8 cellular contexts compared by ENCODE assay signal in the genomic region with DNA sequence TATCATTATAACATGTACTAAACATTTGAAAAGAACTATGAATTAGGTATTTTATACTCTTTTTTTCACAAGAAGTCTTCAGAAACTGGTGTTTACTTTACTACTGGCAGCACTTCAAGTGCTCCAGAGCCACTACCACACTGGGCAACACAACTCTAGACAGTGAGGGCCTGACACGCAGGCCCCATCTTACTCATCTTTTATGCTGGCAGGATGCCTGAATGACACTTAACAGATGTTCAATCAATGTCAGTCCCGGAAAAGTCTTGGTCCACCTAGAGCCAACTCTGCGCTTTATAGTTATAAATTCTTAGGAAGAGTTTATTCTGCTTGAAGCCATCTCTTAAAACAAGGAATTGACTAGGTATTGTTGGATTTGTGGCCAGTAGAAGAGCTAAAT. TPM values are rescaled to one million over a fixed set of nuclear protein-coding genes. Genes with fewer than 3 reads are reported as not detected.
DNase-seq lines count a peak whose midpoint lies in the region; ATAC-seq and TF ChIP-seq lines count a peak whose summit lies in the region.

No MANE protein-coding gene starts in this region.

- POLR2A ChIA-PET in CD8-positive, alpha-beta T cell (lab: Charles Lee), result interaction anchor here (0.8 to 1.5 kb wide), 5 partner anchors 9 to 35 kb away, joined by 3 to 4 read pairs (median 3); no protein-coding TSS in a partner anchor

- peak overlapping the region; percentile 91 for H3K27ac Mint-ChIP-seq in CD8-positive, alpha-beta T cell
- H3K27ac Mint-ChIP-seq in activated T-helper 17 cell treated with anti-CD3 and anti-CD28 coated beads, Interleukin-2, amount 50 U/mL, for 72 hours, result peak overlapping the region; percentile 95

- no peak overlapping the region for H3K4me3 ChIP-seq in CD8-positive, alpha-beta T cell (ENCODE audit: low read depth, low read length)

- H3K27me3 Mint-ChIP-seq in CD8-positive, alpha-beta T cell (ENCODE audit: low read depth), result no peaks in the 10 kb centered on the region
- no peaks in the 10 kb centered on the region for H3K27me3 Mint-ChIP-seq in activated T-helper 17 cell treated with anti-CD3 and anti-CD28 coated beads, Interleukin-2, amount 50 U/mL, for 72 hours

- intact Hi-C loops in CD8-positive, alpha-beta T cell (cut with DNase I, micrococcal nuclease), result loop anchor here in 1 of 2 experiments (2.0 kb wide), 1 partner anchor 76 kb away; no protein-coding TSS in a partner anchor

- CTCF ChIA-PET in CD8-positive, alpha-beta T cell (lab: Charles Lee), result interaction anchor here (1.1 to 22.2 kb wide), 11 partner anchors 10 to 145 kb away, joined by 3 to 289 read pairs (median 3); no protein-coding TSS in a partner anchor

- no peaks in the 10 kb centered on the region for H3K36me3 ChIP-seq in CD8-positive, alpha-beta T cell (ENCODE audit: insufficient read depth, low read length)

- no peak for TF ChIP-seq CTCF in CD8-positive, alpha-beta T cell (IDR thresholded peaks at IDR 0.05)

- H3K27me3 ChIP-seq in CD8-positive, alpha-beta T cell (ENCODE audit: insufficient read depth, low read length), result no peaks in the 10 kb centered on the region
- no peaks in the 10 kb centered on the region for H3K27me3 ChIP-seq in layer of hippocampus (ENCODE audit: control insufficient read depth, insufficient read depth, low read length)

- ATAC-seq in CD8-positive, alpha-beta T cell, result peak; percentile 42
- ATAC-seq in HG03175 (IDR thresholded peaks at IDR 0.05; ENCODE audit: unreplicated experiment) (peak; percentile 43), GM21390 (IDR thresholded peaks at IDR 0.05; ENCODE audit: unreplicated experiment) (no peak), GM19455 (IDR thresholded peaks at IDR 0.05; ENCODE audit: unreplicated experiment) (no peak)
- ATAC-seq in activated T-helper 17 cell treated with anti-CD3 and anti-CD28 coated beads, Interleukin-2, amount 50 U/mL, for 72 hours (replicated peaks), result peak; percentile 74

- H3K4me1 ChIP-seq in CD8-positive, alpha-beta T cell (ENCODE audit: insufficient read depth, low read length), result peaks cover 69% of the 10 kb centered on the region

- no peak overlapping the region for H3K27ac ChIP-seq in CD8-positive, alpha-beta T cell (ENCODE audit: low read depth, low read length)
- peak overlapping the region; percentile 49 for H3K27ac ChIP-seq in layer of hippocampus (ENCODE audit: low read depth, low read length)

- H3K4me3 Mint-ChIP-seq in CD8-positive, alpha-beta T cell, result peak overlapping the region; percentile 4
- peak overlapping the region; percentile 79 for H3K4me3 Mint-ChIP-seq in activated T-helper 17 cell treated with anti-CD3 and anti-CD28 coated beads, Interleukin-2, amount 50 U/mL, for 72 hours

- DNase-seq in CD8-positive, alpha-beta T cell, result peak in 3 of 7 experiments; percentile 33 to 44 (median 38)
- no peak for DNase-seq in OCI-M1 (lab: John Stamatoyannopoulos, UW)
- no peak for DNase-seq in NCI-H187 (lab: John Stamatoyannopoulos, UW)

- peaks cover 89% of the 10 kb centered on the region for H3K4me1 Mint-ChIP-seq in CD8-positive, alpha-beta T cell (ENCODE audit: low read depth)
- H3K4me1 Mint-ChIP-seq in activated T-helper 17 cell treated with anti-CD3 and anti-CD28 coated beads, Interleukin-2, amount 50 U/mL, for 72 hours, result peaks cover 66% of the 10 kb centered on the region

- peaks cover 45% of the 10 kb centered on the region for H3K36me3 Mint-ChIP-seq in CD8-positive, alpha-beta T cell
- H3K36me3 Mint-ChIP-seq in activated T-helper 17 cell treated with anti-CD3 and anti-CD28 coated beads, Interleukin-2, amount 50 U/mL, for 72 hours (ENCODE audit: low read depth), result peaks cover 23% of the 10 kb centered on the region

- H3K9me3 Mint-ChIP-seq in CD8-positive, alpha-beta T cell, result no peaks in the 10 kb centered on the region
- H3K9me3 Mint-ChIP-seq in activated T-helper 17 cell treated with anti-CD3 and anti-CD28 coated beads, Interleukin-2, amount 50 U/mL, for 72 hours, result no peaks in the 10 kb centered on the region

- H3K9me3 ChIP-seq in CD8-positive, alpha-beta T cell (ENCODE audit: low read length), result no peaks in the 10 kb centered on the region

RNA-seq across cellular contexts. Expression of a gene that starts 8.7 kb away (rescaled TPM):
- total RNA-seq in CD8-positive, alpha-beta T cell, result 100 to 1,000 TPM; 275 to 282 TPM
- 100 to 1,000 TPM; 180 to 334 TPM for total RNA-seq in activated T-helper 17 cell treated with anti-CD3 and anti-CD28 coated beads, Interleukin-2, amount 50 U/mL, for 72 hours

Comparison
In these comparisons a context has a peak if more than half of its experiments do, and no peak if none do; other contexts are left out.
1. ATAC-seq: peak in CD8-positive, alpha-beta T cell (single experiment), HG03175 (single experiment) and activated T-helper 17 cell treated with anti-CD3 and anti-CD28 coated beads, Interleukin-2, amount 50 U/mL, for 72 hours (single experiment); none in GM21390 (single experiment) and GM19455 (single experiment).